16 cellular contexts compared by ENCODE assay signal in genomic region chr17:41659813-41660212, GRCh38. TPM values are rescaled to one million over a fixed set of nuclear protein-coding genes. Genes with fewer than 3 reads are reported as not detected.
DNase-seq lines count a peak whose midpoint lies in the region; TF ChIP-seq lines count a peak whose summit lies in the region.
"Had no signal": no experiment of that assay in that cellular context is flagged by ENCODE, and none has a peak within 500 bp of the region (broad histone marks: within the 10 kb centered on the region; RNA-seq: fewer than 3 reads in every experiment).

No MANE protein-coding gene starts in this region.

- H3K36me3 Mint-ChIP-seq in MCF 10A (ENCODE audit: insufficient read depth, unreplicated experiment), result peaks cover 6% of the 10 kb centered on the region
- no peaks in the 10 kb centered on the region for H3K36me3 Mint-ChIP-seq in nephron (ENCODE audit: low read depth)

- POLR2A ChIA-PET in MCF 10A (lab: Yijun Ruan, JAX), result interaction anchor here (0.7 to 7.3 kb wide), 5 partner anchors 9 to 806 kb away, joined by 3 to 148 read pairs (median 6); partner anchors contain the start of gene EIF1

- H3K9me3 Mint-ChIP-seq in MCF 10A (ENCODE audit: unreplicated experiment), result no peaks in the 10 kb centered on the region
- no peaks in the 10 kb centered on the region for H3K9me3 Mint-ChIP-seq in nephron

- H2AFZ ChIP-seq in mammary epithelial cell (ENCODE audit: low read depth, low read length), result no peak overlapping the region

- H3K27ac Mint-ChIP-seq in MCF 10A (ENCODE audit: low read depth, unreplicated experiment) (no peak overlapping the region), nephron (peak overlapping the region in 2 of 3 experiments; percentile 40 to 50)

- dilution Hi-C loops in mammary epithelial cell (cut with HindIII; ENCODE audit: low sequenced_read_pairs), result no loop called here

- H3K9me3 ChIP-seq in mammary epithelial cell (replicated peaks; ENCODE audit: insufficient read depth, low read length) (no peaks in the 10 kb centered on the region), breast epithelium (no peaks in the 10 kb centered on the region)

- peak; percentile 26 for DNase-seq in MCF 10A (ENCODE audit: unreplicated experiment)
- no peak for DNase-seq in mammary epithelial cell
- DNase-seq in breast epithelium (ENCODE audit: low spot score in 2 of 2), result no peak
- no peak for DNase-seq in AG20443 (ENCODE audit: low spot score)
- no peak for DNase-seq in NCI-H2227 treated with DMSO at 0.1 percent for 48 hours (lab: John Stamatoyannopoulos, UW)
- DNase-seq in activated gamma-delta T cell (lab: John Stamatoyannopoulos, UW), result no peak
- DNase-seq: HCEC 1CT, MV-4-11, NCI-H1436 treated with DMSO at 0.1 percent for 48 hours, NCI-H226, NCI-H69 had no signal

- H3K27me3 Mint-ChIP-seq in MCF 10A (ENCODE audit: insufficient read depth, unreplicated experiment) (no peaks in the 10 kb centered on the region), nephron (ENCODE audit: low read depth) (peaks cover 14% of the 10 kb centered on the region)

- H4K20me1 ChIP-seq in mammary epithelial cell (ENCODE audit: insufficient read depth, low read length), result no peaks in the 10 kb centered on the region

- no peaks in the 10 kb centered on the region for H3K27me3 ChIP-seq in mammary epithelial cell (ENCODE audit: insufficient read depth, low read length)
- no peaks in the 10 kb centered on the region for H3K27me3 ChIP-seq in breast epithelium

- H3K4me2 ChIP-seq in mammary epithelial cell (ENCODE audit: insufficient read depth, low read depth, low read length), result no peak overlapping the region

- 87% methylated on average over 5 of the region's 6 CpGs for WGBS in mammary epithelial cell (ENCODE audit: low coverage, missing lambda C conversion rate)
- WGBS in urinary bladder, result 87% methylated on average over 6 of the region's 6 CpGs

- TF ChIP-seq CTCF in MCF 10A (IDR thresholded peaks at IDR 0.05; ENCODE audit: unreplicated experiment) (no peak), mammary epithelial cell (conservative IDR thresholded peaks at IDR 0.05 in 1 of 2, IDR thresholded peaks at IDR 0.05 in 1 of 2; ENCODE audit: extremely low read depth in 1 of 2, insufficient read depth in 1 of 2, low read depth in 1 of 2, low read length in 2 of 2) (no peak), breast epithelium (IDR thresholded peaks at IDR 0.05) (no peak), nephron (IDR thresholded peaks at IDR 0.05; ENCODE audit: unreplicated experiment in 3 of 3) (no peak)

- peaks cover 58% of the 10 kb centered on the region for H3K4me1 Mint-ChIP-seq in MCF 10A (ENCODE audit: insufficient read depth, unreplicated experiment)
- peaks cover 21% of the 10 kb centered on the region for H3K4me1 Mint-ChIP-seq in nephron

- no peaks in the 10 kb centered on the region for H3K36me3 ChIP-seq in mammary epithelial cell (ENCODE audit: insufficient read depth, low read length)
- no peaks in the 10 kb centered on the region for H3K36me3 ChIP-seq in breast epithelium
- H3K36me3 ChIP-seq in urinary bladder (ENCODE audit: insufficient read depth), result no peaks in the 10 kb centered on the region

- no peak for TF ChIP-seq POLR2A in breast epithelium (IDR thresholded peaks at IDR 0.05)

- H3K9ac ChIP-seq in mammary epithelial cell (ENCODE audit: insufficient read depth, low read length), result no peak overlapping the region

- in situ Hi-C loops in mammary epithelial cell (cut with MboI; ENCODE audit: low sequenced_read_pairs in 2 of 2), result loop anchor here (5.0 to 25.0 kb wide), 7 partner anchors 85 to 1048 kb away; partner anchors contain the start of gene KRT9 (in 1 of the 2)

- no peaks in the 10 kb centered on the region for H3K79me2 ChIP-seq in mammary epithelial cell (ENCODE audit: insufficient read depth, low read length)

- CTCF ChIA-PET in MCF 10A (lab: Yijun Ruan, JAX), result interaction anchor here (0.6 to 11.5 kb wide), 9 partner anchors 11 to 804 kb away, joined by 3 to 566 read pairs (median 4); partner anchors contain the start of gene EIF1
- CTCF ChIA-PET in mammary epithelial cell (lab: Charles Lee; ENCODE audit: low non-redundant PET), result interaction anchor here (0.8 kb wide), 1 partner anchor 111 kb away, joined by 3 read pairs; no protein-coding TSS in a partner anchor

- no peak overlapping the region for H3K4me3 ChIP-seq in mammary epithelial cell (replicated peaks in 1 of 3; ENCODE audit: insufficient read depth in 1 of 3, low read depth in 2 of 3, low read length in 3 of 3)
- no peak overlapping the region for H3K4me3 ChIP-seq in breast epithelium
- no peak overlapping the region for H3K4me3 ChIP-seq in urinary bladder (ENCODE audit: low read depth, low read length)

- H3K27ac ChIP-seq in mammary epithelial cell (ENCODE audit: insufficient read depth, low read depth, low read length) (no peak overlapping the region), breast epithelium (peak overlapping the region; percentile 97 to 100), urinary bladder (ENCODE audit: low read depth) (peak overlapping the region; percentile 70)
- H3K27ac ChIP-seq: 22Rv1, C4-2B had no signal

- BruUV-seq in MCF 10A (replicated peaks; lab: Mats Ljungman, UMichigan) (no TSS peak), mammary epithelial cell (replicated peaks; lab: Mats Ljungman, UMichigan) (no TSS peak)

- intact Hi-C loops in MCF 10A (cut with micrococcal nuclease) (loop anchor here (5.0 kb wide), 1 partner anchor 163 kb away; no protein-coding TSS in a partner anchor), mammary epithelial cell (cut with micrococcal nuclease) (loop anchor here (5.0 to 10.0 kb wide), 2 partner anchors 163 to 595 kb away; partner anchors contain the start of genes KRTAP2-3 and KRTAP2-4), breast epithelium (cut with DNase I; ENCODE audit: low total_unique reads) (loop anchor here (10.0 kb wide), 2 partner anchors 115 to 745 kb away; no protein-coding TSS in a partner anchor)

- H3K4me3 Mint-ChIP-seq in MCF 10A (ENCODE audit: unreplicated experiment) (no peak overlapping the region), nephron (no peak overlapping the region)

- H3K4me1 ChIP-seq in mammary epithelial cell (ENCODE audit: insufficient read depth, low read length), result peaks cover 75% of the 10 kb centered on the region
- peaks cover 29 to 44% of the 10 kb centered on the region in 2 donors for H3K4me1 ChIP-seq in breast epithelium
- H3K4me1 ChIP-seq in urinary bladder (ENCODE audit: insufficient read depth), result no peaks in the 10 kb centered on the region

RNA-seq across cellular contexts. Expression of gene EIF1, which starts 28.9 kb away (rescaled TPM):
- total RNA-seq in MCF 10A (2022) (1,945 and 2,169 TPM in 2 replicates), mammary epithelial cell (100 to 1,000 TPM in 1 of 2 donors, 10 to 100 TPM in 1; 78.9 to 981 TPM), breast epithelium (100 to 1,000 TPM; 217 to 850 (median 260) TPM), urinary bladder (96.6 TPM)
- polyA plus RNA-seq in mammary epithelial cell (108 TPM), urinary bladder (649 TPM)
- polyA minus RNA-seq in mammary epithelial cell, result 399 TPM

RNA-seq across cellular contexts. Expression of gene KRT17, which starts 35.4 kb away (rescaled TPM):
- total RNA-seq in MCF 10A (2022), result 1,990 and 4,105 TPM in 2 replicates
- total RNA-seq in mammary epithelial cell, result over 10,000 TPM; 10,365 to 24,723 TPM
- polyA plus RNA-seq in mammary epithelial cell, result 8,957 TPM
- polyA minus RNA-seq in mammary epithelial cell, result 6,693 TPM
- 1,000 to 10,000 TPM in 2 of 3 donors, 1 to 10 TPM in 1; 1.9 to 1,676 (median 1,373) TPM for total RNA-seq in breast epithelium
- 33.5 TPM for total RNA-seq in urinary bladder
- polyA plus RNA-seq in urinary bladder, result 72.1 TPM
- total RNA-seq: Right ventricle myocardium inferior had no signal

RNA-seq across cellular contexts. Expression of gene KRT16, which starts 47.2 kb away (rescaled TPM):
- 74.5 and 109 TPM in 2 replicates for total RNA-seq in MCF 10A (2022)
- total RNA-seq in mammary epithelial cell, result 1,000 to 10,000 TPM in 1 of 2 donors, 100 to 1,000 TPM in 1; 585 to 1,021 TPM
- 659 TPM for polyA plus RNA-seq in mammary epithelial cell
- 694 TPM for polyA minus RNA-seq in mammary epithelial cell
- 100 to 1,000 TPM in 1 of 3 donors, 10 to 100 TPM in 1, 1 to 10 TPM in 1; 2.6 to 100 (median 51.8) TPM for total RNA-seq in breast epithelium
- total RNA-seq in urinary bladder, result not detected
- 0.20 TPM for polyA plus RNA-seq in urinary bladder
- total RNA-seq: Right ventricle myocardium inferior had no signal

RNA-seq across cellular contexts. Expression of gene GAST, which starts 52.3 kb away (rescaled TPM):
- total RNA-seq in MCF 10A (2022), result not detected in 2 replicates
- 1 to 10 TPM in 1 of 2 donors, under 1 TPM in 1; 0.67 to 2.0 TPM for total RNA-seq in mammary epithelial cell
- 0.94 TPM for polyA plus RNA-seq in mammary epithelial cell
- polyA minus RNA-seq in mammary epithelial cell, result 7.5 TPM
- total RNA-seq in breast epithelium, result not detected
- total RNA-seq in urinary bladder, result not detected
- polyA plus RNA-seq in urinary bladder, result not detected
- total RNA-seq: Right ventricle myocardium inferior had no signal
